Comparison of ENCODE assay signal across 9 cellular contexts in genomic region chr5:139657363-139658321, GRCh38. TPM values are rescaled to one million over a fixed set of nuclear protein-coding genes. Genes with fewer than 3 reads are reported as not detected.
DNase-seq lines count a peak whose midpoint lies in the region; ATAC-seq and TF ChIP-seq lines count a peak whose summit lies in the region.
"Had no signal": no experiment of that assay in that cellular context is flagged by ENCODE, and none has a peak within 500 bp of the region (broad histone marks: within the 10 kb centered on the region; RNA-seq: fewer than 3 reads in every experiment).

No MANE protein-coding gene starts in this region.

- peaks cover 68% of the 10 kb centered on the region for H3K4me1 Mint-ChIP-seq in CD14-positive monocyte
- peaks cover 35 to 54% of the 10 kb centered on the region in 2 donors for H3K4me1 Mint-ChIP-seq in effector memory CD8-positive, alpha-beta T cell (ENCODE audit: low read depth in 2 of 2)

- intact Hi-C loops in CD14-positive monocyte (cut with micrococcal nuclease) = no loop called here

- no peaks in the 10 kb centered on the region for H3F3A ChIP-seq in OCI-LY1 (ENCODE audit: insufficient read depth, low read length)

- H3K9me3 ChIP-seq in OCI-LY1 (ENCODE audit: low read length) (no peaks in the 10 kb centered on the region), osteoblast (ENCODE audit: low read depth, low read length) (no peaks in the 10 kb centered on the region)

- H3K27me3 ChIP-seq in OCI-LY1 (ENCODE audit: insufficient read depth, low read length) (no peaks in the 10 kb centered on the region), osteoblast (ENCODE audit: insufficient read depth, low read length) (no peaks in the 10 kb centered on the region)

- peak overlapping the region; percentile 21; the same call in 1 of the 2 replicates for H3K9ac ChIP-seq in OCI-LY1 (ENCODE audit: low read length)

- no peak overlapping the region for H2AFZ ChIP-seq in OCI-LY1 (ENCODE audit: low read length)
- no peak overlapping the region for H2AFZ ChIP-seq in osteoblast (ENCODE audit: low read length)

- peaks cover 16 to 43% (median 21%) of the 10 kb centered on the region in 3 donors for H3K27me3 Mint-ChIP-seq in CD14-positive monocyte (ENCODE audit: low read depth in 3 of 3)
- peaks cover 0 to 7% of the 10 kb centered on the region in 2 donors for H3K27me3 Mint-ChIP-seq in effector memory CD8-positive, alpha-beta T cell

- H3K36me3 ChIP-seq in OCI-LY1 (ENCODE audit: insufficient read depth, low read length) (0 out of 2 replicates have a peak, but pooled peaks cover 4% of the 10 kb centered on the region), osteoblast (ENCODE audit: insufficient read depth, low read length) (peaks cover 11% of the 10 kb centered on the region)

- H3K27ac Mint-ChIP-seq in CD14-positive monocyte = peak overlapping the region in 6 of 7 donors; percentile 13 to 83 (median 47)
- peak overlapping the region; percentile 27 to 87 for H3K27ac Mint-ChIP-seq in effector memory CD8-positive, alpha-beta T cell

- peaks cover 31 to 41% of the 10 kb centered on the region in 2 donors for H3K36me3 Mint-ChIP-seq in CD14-positive monocyte
- H3K36me3 Mint-ChIP-seq in effector memory CD8-positive, alpha-beta T cell (ENCODE audit: insufficient read depth) = peaks cover 4% of the 10 kb centered on the region

- peaks cover 0 to 2% (median 0%) of the 10 kb centered on the region in 7 donors for H3K9me3 Mint-ChIP-seq in CD14-positive monocyte
- H3K9me3 Mint-ChIP-seq in effector memory CD8-positive, alpha-beta T cell = no peaks in the 10 kb centered on the region

- H3K79me2 ChIP-seq in OCI-LY1 (ENCODE audit: insufficient read depth, low read length) (peaks cover 66% of the 10 kb centered on the region), osteoblast (ENCODE audit: insufficient read depth, low read length) (peaks cover 85% of the 10 kb centered on the region)

- H3K4me3 ChIP-seq in OCI-LY1 (ENCODE audit: low read depth, low read length, poor library complexity, severe bottlenecking) (peak overlapping the region; percentile 27), osteoblast (ENCODE audit: insufficient read depth, low read length) (peak overlapping the region; percentile 49)

- ATAC-seq in effector memory CD8-positive, alpha-beta T cell (replicated peaks) = peak; percentile 35
- ATAC-seq in HG02588 (IDR thresholded peaks at IDR 0.05; ENCODE audit: unreplicated experiment) = no peak

- H4K20me1 ChIP-seq in OCI-LY1 (ENCODE audit: insufficient read depth, low read length) (no peaks in the 10 kb centered on the region), osteoblast (ENCODE audit: insufficient read depth, low read length) (peaks cover 49% of the 10 kb centered on the region)

- no peak for TF ChIP-seq CTCF in CD14-positive monocyte (IDR thresholded peaks at IDR 0.05)
- no peak for TF ChIP-seq CTCF in OCI-LY1 (IDR thresholded peaks at IDR 0.05; ENCODE audit: low read length)
- TF ChIP-seq CTCF in osteoblast (IDR thresholded peaks at IDR 0.05; ENCODE audit: extremely low read depth, low read depth, low read length) = no peak

- H3K4me2 ChIP-seq in OCI-LY1 (ENCODE audit: low read length) (peak overlapping the region; percentile 62), osteoblast (ENCODE audit: insufficient read depth, low read length) (peak overlapping the region; percentile 78)

- H3K9me2 ChIP-seq in OCI-LY1 (ENCODE audit: low read depth, low read length) = no peaks in the 10 kb centered on the region

- DNase-seq in CD14-positive monocyte (ENCODE audit: low spot score) (no peak), osteoblast (ENCODE audit: insufficient read length, low spot score, missing footprints) (peak; percentile 94), SK-N-DZ (ENCODE audit: low spot score) (no peak), occipital lobe (lab: John Stamatoyannopoulos, UW) (no peak), NCI-H2107 (lab: John Stamatoyannopoulos, UW) (no peak)
- DNase-seq in effector memory CD8-positive, alpha-beta T cell = no peak
- DNase-seq: amniotic stem cell had no signal

- H3K27ac ChIP-seq in OCI-LY1 (ENCODE audit: low read depth, low read length, poor library complexity, severe bottlenecking) = peak overlapping the region; percentile 62
- peak overlapping the region; percentile 95 for H3K27ac ChIP-seq in osteoblast (ENCODE audit: low read depth, low read length)

- H3K4me1 ChIP-seq in OCI-LY1 (ENCODE audit: insufficient read depth, low read length, severe bottlenecking) (peaks cover 98% of the 10 kb centered on the region), osteoblast (ENCODE audit: insufficient read depth, low read length) (peaks cover 93% of the 10 kb centered on the region)

- peak overlapping the region; percentile 31 to 48 for H3K4me3 Mint-ChIP-seq in CD14-positive monocyte
- peak overlapping the region; percentile 49 to 58 for H3K4me3 Mint-ChIP-seq in effector memory CD8-positive, alpha-beta T cell

RNA-seq across cellular contexts. Expression of gene CXXC5, which starts 9.5 kb away (rescaled TPM):
- 10 to 100 TPM; 33.7 to 37.2 TPM for polyA plus RNA-seq in CD14-positive monocyte
- 186 and 210 TPM in 2 replicates for total RNA-seq in osteoblast
- polyA plus RNA-seq in SK-N-DZ (2014; cell fraction: cytosol; rRNA removed) = 24.9 and 31.1 TPM in 2 replicates
- polyA plus RNA-seq in SK-N-DZ (2014; cell fraction: nucleus; rRNA removed) = 15.4 and 23.8 TPM in 2 replicates
- 37.1 TPM for total RNA-seq in occipital lobe
